ENCODE assay signal across 13 cellular contexts in the genomic region with DNA sequence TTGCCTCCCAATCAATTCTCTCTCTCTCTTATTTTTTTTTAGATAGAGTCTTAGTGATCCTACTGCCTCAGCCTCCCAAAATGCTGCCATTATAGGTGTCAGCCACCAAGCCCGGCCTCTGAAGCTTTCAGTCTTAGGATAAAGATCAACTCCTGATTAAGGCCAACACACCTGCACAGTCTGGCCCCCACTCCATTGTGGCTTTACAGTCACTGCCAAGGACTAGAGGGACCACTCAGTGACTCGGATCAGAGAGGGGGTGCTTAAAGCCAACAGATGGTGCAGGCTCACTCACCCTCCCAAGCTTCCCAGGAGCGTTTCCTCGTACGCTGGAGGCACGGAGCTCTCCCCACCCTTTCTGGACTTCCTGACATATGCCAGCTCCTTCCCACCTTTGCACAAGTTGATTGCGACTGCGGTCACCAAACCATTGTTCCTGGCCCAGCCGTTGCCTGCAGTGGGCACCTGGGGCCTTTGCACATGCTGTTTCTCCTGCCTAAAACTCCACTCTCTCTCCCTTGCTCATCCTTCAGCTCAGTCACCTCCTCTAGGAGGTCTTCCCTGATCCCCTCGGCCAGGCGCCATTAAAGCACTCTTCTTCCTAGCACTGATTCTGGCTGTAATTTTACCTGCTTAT.
"Had no signal": no experiment of that assay in that cellular context is flagged by ENCODE, and none has a peak within 500 bp of the region (broad histone marks: within the 10 kb centered on the region; RNA-seq: fewer than 3 reads in every experiment).

No MANE protein-coding gene starts in this region.

- H3K9me3 ChIP-seq: esophagus squamous epithelium, sigmoid colon, spleen, uterus had no signal

- ATAC-seq: activated naive CD4-positive, alpha-beta T cell treated with anti-CD3 and anti-CD28 coated beads, Interleukin-2, amount 50 U/mL, for 72 hours; stimulated activated effector memory CD8-positive, alpha-beta T cell treated with anti-CD3 and anti-CD28 coated beads, Interleukin-12 subunit alpha, Interleukin-12 subunit beta, amount 100 ng/mL, for 72 hours had no signal

- H3K27ac ChIP-seq: esophagus squamous epithelium, sigmoid colon, spleen, uterus had no signal

- DNase-seq: activated CD4-positive, alpha-beta T cell treated with anti-CD3 and anti-CD28 coated beads, Interleukin-2, amount 10 ng/mL, durations not matched to agents 7 days and 5 days; activated T-cell treated with anti-CD3 and anti-CD28 coated beads, Interleukin-2, amount 50 U/mL, for 1 hour; amniotic stem cell; esophagus squamous epithelium; hippocampal formation; kidney; sigmoid colon; spleen; SW 1271; uterus had no signal

- H3K4me3 ChIP-seq: esophagus squamous epithelium, sigmoid colon, uterus had no signal

- H3K36me3 Mint-ChIP-seq: activated naive CD4-positive, alpha-beta T cell treated with anti-CD3 and anti-CD28 coated beads, Interleukin-2, amount 50 U/mL, for 72 hours; stimulated activated effector memory CD8-positive, alpha-beta T cell treated with anti-CD3 and anti-CD28 coated beads, Interleukin-12 subunit alpha, Interleukin-12 subunit beta, amount 100 ng/mL, for 72 hours had no signal

- H3K36me3 ChIP-seq: esophagus squamous epithelium, sigmoid colon, spleen, uterus had no signal

- H3K27ac Mint-ChIP-seq: activated CD4-positive, alpha-beta T cell treated with anti-CD3 and anti-CD28 coated beads, Interleukin-2, amount 10 ng/mL, durations not matched to agents 7 days and 5 days; activated naive CD4-positive, alpha-beta T cell treated with anti-CD3 and anti-CD28 coated beads, Interleukin-2, amount 50 U/mL, for 72 hours; stimulated activated effector memory CD8-positive, alpha-beta T cell treated with anti-CD3 and anti-CD28 coated beads, Interleukin-12 subunit alpha, Interleukin-12 subunit beta, amount 100 ng/mL, for 72 hours; T-helper 2 cell treated with Interferon-gamma antibody and Interleukin-4, amounts not matched to agents 5 μg/mL and 100 μg/mL, for 36 hours had no signal

- H3K4me3 Mint-ChIP-seq: activated CD4-positive, alpha-beta T cell treated with anti-CD3 and anti-CD28 coated beads, Interleukin-2, amount 10 ng/mL, durations not matched to agents 7 days and 5 days; T-helper 2 cell treated with Interferon-gamma antibody and Interleukin-4, amounts not matched to agents 5 μg/mL and 100 μg/mL, for 36 hours had no signal

- H3K9me3 Mint-ChIP-seq: activated CD4-positive, alpha-beta T cell treated with anti-CD3 and anti-CD28 coated beads, Interleukin-2, amount 10 ng/mL, durations not matched to agents 7 days and 5 days; activated naive CD4-positive, alpha-beta T cell treated with anti-CD3 and anti-CD28 coated beads, Interleukin-2, amount 50 U/mL, for 72 hours; stimulated activated effector memory CD8-positive, alpha-beta T cell treated with anti-CD3 and anti-CD28 coated beads, Interleukin-12 subunit alpha, Interleukin-12 subunit beta, amount 100 ng/mL, for 72 hours; T-helper 2 cell treated with Interferon-gamma antibody and Interleukin-4, amounts not matched to agents 5 μg/mL and 100 μg/mL, for 36 hours had no signal
